Comparison of ENCODE assay signal across 16 cellular contexts in genomic region chr2:127330753-127331152, GRCh38. TPM values are rescaled to one million over a fixed set of nuclear protein-coding genes. Genes with fewer than 3 reads are reported as not detected.
A peak's percentile ranks its signal among the peaks of the same experiment; 100 is the strongest.
DNase-seq lines count a peak whose midpoint lies in the region; ATAC-seq and TF ChIP-seq lines count a peak whose summit lies in the region.
"Had no signal": no experiment of that assay in that cellular context is flagged by ENCODE, and none has a peak within 500 bp of the region (broad histone marks: within the 10 kb centered on the region; RNA-seq: fewer than 3 reads in every experiment).

No MANE protein-coding gene starts in this region.

- H3K9me2 ChIP-seq in Karpas-422 (replicated peaks; ENCODE audit: insufficient read depth, low read length), result no peaks in the 10 kb centered on the region

- no peak overlapping the region for H2AFZ ChIP-seq in Karpas-422 (ENCODE audit: low read length)
- H2AFZ ChIP-seq: hepatocyte had no signal

- peaks cover 3% of the 10 kb centered on the region; the same call in 1 of the 2 replicates for H3K36me3 ChIP-seq in Karpas-422 (ENCODE audit: insufficient read depth, low read length)

- no peak overlapping the region for H3K9ac ChIP-seq in Karpas-422 (ENCODE audit: low read length)

- ATAC-seq in GM18861 (IDR thresholded peaks at IDR 0.05; ENCODE audit: unreplicated experiment) (peak; percentile 51), GM21515 (IDR thresholded peaks at IDR 0.05; ENCODE audit: unreplicated experiment) (peak; percentile 66), HG02884 (IDR thresholded peaks at IDR 0.05; ENCODE audit: unreplicated experiment) (peak; percentile 52), GM18505 (IDR thresholded peaks at IDR 0.05; ENCODE audit: unreplicated experiment) (no peak)
- ATAC-seq: effector memory CD8-positive, alpha-beta T cell had no signal

- H3K27ac ChIP-seq in Karpas-422 (ENCODE audit: low read length), result peak overlapping the region; percentile 63
- H3K27ac ChIP-seq: hepatocyte had no signal

- H3K4me1 ChIP-seq in Karpas-422 (ENCODE audit: low read length), result peaks cover 17% of the 10 kb centered on the region

- no peaks in the 10 kb centered on the region for H3K9me3 ChIP-seq in Karpas-422 (ENCODE audit: low read length)

- peaks cover 11% of the 10 kb centered on the region for H3K79me2 ChIP-seq in Karpas-422 (ENCODE audit: low read length)
- H3K79me2 ChIP-seq: hepatocyte had no signal

- H4K20me1 ChIP-seq in Karpas-422 (ENCODE audit: insufficient read depth, low read depth, low read length), result no peaks in the 10 kb centered on the region

- no peak for TF ChIP-seq POLR2A in GM18505 (IDR thresholded peaks at IDR 0.05; ENCODE audit: borderline replicate concordance, extremely low read depth, insufficient read depth, insufficient read length)

- no peaks in the 10 kb centered on the region for H3K27me3 ChIP-seq in Karpas-422 (ENCODE audit: low read length)
- H3K27me3 ChIP-seq: hepatocyte had no signal

- H3K4me2 ChIP-seq in Karpas-422 (ENCODE audit: low read depth, low read length, poor library complexity, severe bottlenecking), result peak overlapping the region; percentile 33
- H3K4me2 ChIP-seq: hepatocyte had no signal

- DNase-seq in Karpas-422, result no peak
- no peak for DNase-seq in HuH-7 (ENCODE audit: low spot score)
- no peak for DNase-seq in NCI-H446 treated with DMSO at 0.1 percent for 48 hours (lab: John Stamatoyannopoulos, UW)
- DNase-seq in NCI-H69 (lab: John Stamatoyannopoulos, UW), result no peak
- DNase-seq: activated CD4-positive, alpha-beta T cell treated with anti-CD3 and anti-CD28 coated beads, Interleukin-2, amount 50 U/mL, for 1 hour; activated T-cell treated with anti-CD3 and anti-CD28 coated beads, Interleukin-2, amount 50 U/mL, for 24 hours; effector memory CD8-positive, alpha-beta T cell; KG1; mesendoderm; NCI-H1417 treated with DMSO at 0.1 percent for 48 hours; retina had no signal

- no peak overlapping the region for H3K4me3 ChIP-seq in Karpas-422 (ENCODE audit: low read length)
- H3K4me3 ChIP-seq: hepatocyte had no signal

RNA-seq across cellular contexts. Expression of gene ERCC3, which starts 36.8 kb away (rescaled TPM):
- total RNA-seq in Karpas-422 (2014; rRNA removed; shearing (Covaris generic); ENCODE audit: low replicate concordance), result 41.4 and 42.5 TPM in 2 replicates

RNA-seq across cellular contexts. Expression of gene MAP3K2, which starts 57.0 kb away (rescaled TPM):
- total RNA-seq in Karpas-422 (2014; rRNA removed; shearing (Covaris generic); ENCODE audit: low replicate concordance), result 36.0 and 40.7 TPM in 2 replicates
